ENCODE assay signal across 17 cellular contexts in the genomic region with DNA sequence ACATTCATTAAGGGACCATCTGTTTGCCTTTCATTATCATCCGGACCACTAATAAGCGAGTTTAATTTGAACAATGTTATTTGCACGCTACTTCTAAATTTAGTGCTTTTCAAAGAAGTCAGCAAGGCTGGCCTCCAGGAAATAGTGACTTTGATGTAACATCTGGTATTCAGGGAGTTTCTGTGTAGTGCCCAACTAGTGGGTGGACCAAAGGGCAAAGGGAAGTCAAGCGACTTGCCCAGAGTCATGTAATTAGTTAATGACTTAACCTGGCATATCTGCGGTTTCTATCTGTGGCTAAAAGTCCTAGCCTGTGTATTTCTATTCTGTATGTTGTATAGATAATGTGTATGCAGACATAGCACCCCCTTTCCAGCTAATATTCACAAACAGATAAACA. TPM values are rescaled to one million over a fixed set of nuclear protein-coding genes. Genes with fewer than 3 reads are reported as not detected.
DNase-seq lines count a peak whose midpoint lies in the region; ATAC-seq and TF ChIP-seq lines count a peak whose summit lies in the region.
"Had no signal": no experiment of that assay in that cellular context is flagged by ENCODE, and none has a peak within 500 bp of the region (broad histone marks: within the 10 kb centered on the region; RNA-seq: fewer than 3 reads in every experiment).

No MANE protein-coding gene starts in this region.

- WGBS in ovary, 3 donors, result 18 to 38% (median 21%) methylated on average over 5 of the region's 5 CpGs

- intact Hi-C loops in ovary (cut with DNase I), result no loop called here

- H3K27ac ChIP-seq in ovary, result no peak overlapping the region
- H3K27ac ChIP-seq: A549, Peyer's patch had no signal

- H3K36me3 ChIP-seq in ovary, result no peaks in the 10 kb centered on the region
- H3K36me3 ChIP-seq: Peyer's patch had no signal

- TF ChIP-seq POLR2A in ovary (IDR thresholded peaks at IDR 0.05), result no peak

- no peaks in the 10 kb centered on the region for H3K9me3 ChIP-seq in ovary
- H3K9me3 ChIP-seq: A549, Peyer's patch had no signal

- TF ChIP-seq CTCF in ovary (IDR thresholded peaks at IDR 0.05), result no peak

- DNase-seq in RPMI7951 (ENCODE audit: low read depth) (peak; percentile 65), kidney tubule cell (ENCODE audit: low spot score) (peak; percentile 21), Ammon's horn (ENCODE audit: low spot score) (no peak), ovary (no peak), NCI-H510A (lab: John Stamatoyannopoulos, UW) (no peak), putamen (ENCODE audit: low spot score) (no peak)
- DNase-seq: NCI-H1417 treated with DMSO at 0.1 percent for 48 hours, NCI-H2029, NCI-H2171, NCI-H82, SHP77 treated with DMSO at 0.1 percent for 48 hours had no signal

- H3K27me3 ChIP-seq in ovary, result no peaks in the 10 kb centered on the region
- H3K27me3 ChIP-seq: Peyer's patch had no signal

- peak; percentile 84 for ATAC-seq in GM18909 (IDR thresholded peaks at IDR 0.05; ENCODE audit: poor library complexity, unreplicated experiment)
- peak; percentile 68 for ATAC-seq in HG03108 (IDR thresholded peaks at IDR 0.05; ENCODE audit: unreplicated experiment)
- ATAC-seq: A549, K562, SK-N-SH treated with all-trans-retinoic acid at 6 μM for 48 hours had no signal

- no peak overlapping the region for H3K4me3 ChIP-seq in ovary
- H3K4me3 ChIP-seq: A549, K562, Peyer's patch had no signal

- TF ChIP-seq EP300 in ovary (IDR thresholded peaks at IDR 0.05), result no peak

- no peaks in the 10 kb centered on the region for H3K4me1 ChIP-seq in ovary (ENCODE audit: insufficient read depth)
- H3K4me1 ChIP-seq: A549, Peyer's patch had no signal

RNA-seq across cellular contexts. Expression of gene LCORL, which starts 56.3 kb away (rescaled TPM):
- 23.5 and 26.9 TPM in 2 replicates for total RNA-seq in RPMI7951 (2014; rRNA removed; shearing (Covaris generic))
- 10 to 100 TPM; 12.6 to 21.8 (median 16.9) TPM for total RNA-seq in ovary
- 1 to 10 TPM; 4.5 to 6.5 TPM for polyA plus RNA-seq in ovary

Comparison
In these comparisons a context has a peak if more than half of its experiments do, and no peak if none do; other contexts are left out.
1. DNase-seq: peak in RPMI7951 (single experiment) and kidney tubule cell (single experiment); none in Ammon's horn (single experiment), ovary (0 of 5), NCI-H510A (single experiment) and putamen (single experiment).